ENCODE assay signal across 9 cellular contexts in the genomic region with DNA sequence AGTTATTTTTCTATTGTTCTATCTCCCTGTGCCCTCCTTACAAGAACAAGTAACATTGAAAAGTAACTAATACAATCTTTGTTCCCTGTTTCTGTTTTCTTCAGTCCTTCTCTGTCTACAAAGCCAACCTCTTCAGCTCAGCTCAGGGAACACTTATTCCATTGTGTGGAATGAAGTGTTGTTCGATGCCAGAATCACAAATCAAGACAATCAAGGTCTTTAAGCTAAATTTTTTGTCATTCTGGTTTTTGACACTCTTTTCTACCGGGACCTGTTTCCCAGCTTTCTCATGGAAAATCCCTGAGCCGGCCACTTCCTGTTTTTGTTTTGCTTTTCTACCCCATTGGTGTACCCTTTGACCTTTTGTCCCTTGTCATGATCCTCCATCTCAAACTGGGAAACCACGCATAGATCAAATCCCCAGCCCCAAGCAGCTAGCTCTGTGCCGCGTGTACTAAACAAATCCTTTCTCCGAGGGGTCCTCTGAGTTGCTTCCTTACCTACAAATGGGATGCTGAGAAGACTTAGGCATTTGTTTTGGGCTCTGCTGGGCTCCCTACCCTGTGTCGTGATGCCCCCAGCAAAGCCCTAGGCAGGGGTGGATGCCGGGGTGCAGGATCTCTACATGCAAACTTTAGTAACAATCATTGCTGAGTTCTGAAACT.
DNase-seq lines count a peak whose midpoint lies in the region; ATAC-seq, FAIRE-seq and TF ChIP-seq lines count a peak whose summit lies in the region.
"Had no signal": no experiment of that assay in that cellular context is flagged by ENCODE, and none has a peak within 500 bp of the region (broad histone marks: within the 10 kb centered on the region; RNA-seq: fewer than 3 reads in every experiment).

No MANE protein-coding gene starts in this region.

- H3K27me3 Mint-ChIP-seq in activated B cell treated with CpG ODN at 0.5 μM for 24 hours, result no peaks in the 10 kb centered on the region
- no peaks in the 10 kb centered on the region for H3K27me3 Mint-ChIP-seq in naive thymus-derived CD8-positive, alpha-beta T cell
- H3K27me3 Mint-ChIP-seq: effector memory CD8-positive, alpha-beta T cell had no signal

- H3K27ac Mint-ChIP-seq in activated B cell treated with CpG ODN at 0.5 μM for 24 hours, result peak overlapping the region; percentile 85
- H3K27ac Mint-ChIP-seq in naive thymus-derived CD8-positive, alpha-beta T cell, result peak overlapping the region in 5 of 10 donors; percentile 4 to 82 (median 61)

- peak; percentile 33 for FAIRE-seq in GM12892 (lab: Jason Lieb, UNC)

- H3K4me1 Mint-ChIP-seq in activated B cell treated with CpG ODN at 0.5 μM for 24 hours, result peaks cover 61% of the 10 kb centered on the region
- H3K4me1 Mint-ChIP-seq in naive thymus-derived CD8-positive, alpha-beta T cell, result peaks cover 11 to 47% (median 27%) of the 10 kb centered on the region in 4 donors

- ATAC-seq in activated B cell treated with CpG ODN at 0.5 μM for 24 hours (ENCODE audit: low read depth) (no peak), Right ventricle myocardium superior (ENCODE audit: poor library complexity) (peak; percentile 28), HG02852 (IDR thresholded peaks at IDR 0.05; ENCODE audit: unreplicated experiment) (no peak), GM21737 (IDR thresholded peaks at IDR 0.05; ENCODE audit: unreplicated experiment) (no peak)
- no peak for ATAC-seq in naive thymus-derived CD8-positive, alpha-beta T cell
- ATAC-seq: effector memory CD8-positive, alpha-beta T cell had no signal

- H3K9me3 Mint-ChIP-seq in activated B cell treated with CpG ODN at 0.5 μM for 24 hours, result no peaks in the 10 kb centered on the region
- peaks cover 0 to 1% (median 0%) of the 10 kb centered on the region in 9 donors for H3K9me3 Mint-ChIP-seq in naive thymus-derived CD8-positive, alpha-beta T cell
- H3K9me3 Mint-ChIP-seq: effector memory CD8-positive, alpha-beta T cell had no signal

- H3K4me3 Mint-ChIP-seq in activated B cell treated with CpG ODN at 0.5 μM for 24 hours, result peak overlapping the region; percentile 52
- H3K4me3 Mint-ChIP-seq in naive thymus-derived CD8-positive, alpha-beta T cell, result peak overlapping the region in 2 of 10 donors; percentile 1 to 37

- no peak overlapping the region for H3K4me3 ChIP-seq in lower leg skin (ENCODE audit: low read depth, poor library complexity, severe bottlenecking)

- TF ChIP-seq CTCF in activated B cell treated with CpG ODN at 0.5 μM for 24 hours (IDR thresholded peaks at IDR 0.05) (no peak), lower leg skin (IDR thresholded peaks at IDR 0.05) (no peak)

- no peaks in the 10 kb centered on the region for H3K36me3 Mint-ChIP-seq in activated B cell treated with CpG ODN at 0.5 μM for 24 hours (ENCODE audit: low read depth)
- H3K36me3 Mint-ChIP-seq in naive thymus-derived CD8-positive, alpha-beta T cell, result no peaks in the 10 kb centered on the region

- WGBS in lower leg skin, 2 donors, result 47 to 50% methylated on average over 9 of the region's 9 CpGs

- CTCF ChIA-PET in activated B cell treated with CpG ODN at 0.5 μM for 24 hours (lab: Charles Lee), result interaction anchor here (0.7 to 1.2 kb wide), 2 partner anchors 8 to 97 kb away, joined by 3 to 5 read pairs; no protein-coding TSS in a partner anchor

- POLR2A ChIA-PET in activated B cell treated with CpG ODN at 0.5 μM for 24 hours (lab: Charles Lee), result interaction anchor here (0.5 to 5.3 kb wide), 11 partner anchors 8 to 382 kb away, joined by 3 to 35 read pairs (median 3); partner anchors contain the start of gene IRF2BP2
- POLR2A ChIA-PET in naive thymus-derived CD8-positive, alpha-beta T cell (lab: Charles Lee), result interaction anchor here (0.9 to 1.4 kb wide), 3 partner anchors 10 to 25 kb away, joined by 3 to 4 read pairs (median 3); no protein-coding TSS in a partner anchor

- no peak for DNase-seq in GM12892 (ENCODE audit: insufficient read length)
- no peak for DNase-seq in activated B cell treated with CpG ODN at 0.5 μM for 24 hours
- DNase-seq in Right ventricle myocardium superior, result no peak
- peak; percentile 90 for DNase-seq in pulmonary artery endothelial cell (ENCODE audit: low read depth, low spot score)
- DNase-seq in lower leg skin (ENCODE audit: low spot score in 2 of 2), result no peak
- DNase-seq in naive thymus-derived CD8-positive, alpha-beta T cell, result no peak
- DNase-seq: effector memory CD8-positive, alpha-beta T cell had no signal

- TF ChIP-seq POLR2A in GM12892 (IDR thresholded peaks at IDR 0.05; ENCODE audit: low read depth, low read length) (no peak), lower leg skin (IDR thresholded peaks at IDR 0.05) (no peak)

- intact Hi-C loops in activated B cell treated with CpG ODN at 0.5 μM for 24 hours (cut with micrococcal nuclease) (loop anchor here (1.0 kb wide), 1 partner anchor 9 kb away; no protein-coding TSS in a partner anchor), Right ventricle myocardium superior (cut with DNase I) (loop anchor here (5.0 kb wide), 2 partner anchors 70 to 85 kb away; no protein-coding TSS in a partner anchor), lower leg skin (cut with DNase I; ENCODE audit: low total_unique reads) (loop anchor here (10.0 kb wide), 1 partner anchor 382 kb away; no protein-coding TSS in a partner anchor)
